ENCODE assay signal across 7 cellular contexts in the genomic region with DNA sequence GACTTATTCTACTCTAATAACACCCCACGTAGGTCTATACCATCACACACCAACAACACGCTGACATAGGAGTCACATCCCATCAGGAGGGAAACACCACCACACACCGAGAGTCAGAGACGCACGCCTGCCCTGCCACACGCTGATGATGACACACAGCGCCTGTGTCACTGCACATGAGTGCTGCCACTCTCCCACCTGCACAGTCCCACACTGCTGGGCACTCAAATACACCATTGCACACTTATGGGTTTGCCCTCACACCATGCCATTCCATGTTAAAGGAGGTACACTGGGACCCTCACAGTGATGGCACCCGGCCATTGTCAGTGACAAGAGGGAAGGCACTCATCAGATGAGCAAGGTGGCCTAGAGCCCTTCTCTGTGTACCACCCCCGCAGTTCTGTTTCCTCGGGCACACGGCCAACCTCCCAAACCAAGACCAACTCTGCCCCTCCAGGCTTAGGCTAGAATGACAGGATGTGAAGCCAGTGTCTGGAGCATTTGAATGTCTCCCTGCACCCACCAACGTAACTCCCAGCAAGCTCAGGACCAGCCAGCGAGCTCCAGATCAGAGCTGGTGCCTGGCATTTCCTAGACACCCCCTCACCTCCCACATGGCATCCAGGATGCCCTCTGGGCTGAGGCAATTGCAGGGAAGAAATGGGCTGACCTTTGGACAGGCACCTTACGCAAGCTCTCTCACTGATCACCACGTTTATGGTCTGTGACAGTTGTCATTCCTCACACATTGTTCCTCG. TPM values are rescaled to one million over a fixed set of nuclear protein-coding genes. Genes with fewer than 3 reads are reported as not detected.
DNase-seq lines count a peak whose midpoint lies in the region; ATAC-seq and TF ChIP-seq lines count a peak whose summit lies in the region.

No MANE protein-coding gene starts in this region.

- H3K27me3 ChIP-seq in IMR-90 (ENCODE audit: control insufficient read depth, insufficient read depth, low read length) (peaks cover 5% of the 10 kb centered on the region; the same call in 1 of the 2 replicates), RWPE2 (ENCODE audit: insufficient read depth, poor library complexity, severe bottlenecking) (peaks cover 36% of the 10 kb centered on the region)

- H2BK15ac ChIP-seq in IMR-90 (ENCODE audit: low read depth, low read length) = no peak overlapping the region

- H4K5ac ChIP-seq in IMR-90 (ENCODE audit: low read depth, low read length) = no peak overlapping the region

- no peaks in the 10 kb centered on the region for H3K9me3 ChIP-seq in IMR-90 (ENCODE audit: control insufficient read depth, insufficient read depth, low read length)
- H3K9me3 ChIP-seq in RWPE2 (ENCODE audit: severe bottlenecking) = no peaks in the 10 kb centered on the region

- TF ChIP-seq RAD21 in IMR-90 (IDR thresholded peaks at IDR 0.05; ENCODE audit: low read length) = 0 out of 2 replicates have a peak, but pooled peaks have one; percentile 7

- H2AK5ac ChIP-seq in IMR-90 (ENCODE audit: low read depth, low read length) = no peak overlapping the region

- H2AK9ac ChIP-seq in IMR-90 (replicated peaks; ENCODE audit: low read depth, low read length, poor library complexity) = no peak overlapping the region

- H3K27ac ChIP-seq in IMR-90 (ENCODE audit: insufficient read depth, low read length) (no peak overlapping the region), RWPE2 (ENCODE audit: poor library complexity, severe bottlenecking) (no peak overlapping the region)

- no peaks in the 10 kb centered on the region for H3K79me1 ChIP-seq in IMR-90 (ENCODE audit: low read depth in 1 of 2, low read length in 2 of 2)

- H3K18ac ChIP-seq in IMR-90 (ENCODE audit: low read depth, low read length) = no peak overlapping the region

- H4K8ac ChIP-seq in IMR-90 (ENCODE audit: low read depth in 2 of 2, low read length in 2 of 2) = no peak overlapping the region

- H4K20me1 ChIP-seq in IMR-90 (ENCODE audit: insufficient read depth, low read length) = no peaks in the 10 kb centered on the region

- no peak overlapping the region for H3K4me2 ChIP-seq in IMR-90 (ENCODE audit: low read depth, low read length)

- H3K9me1 ChIP-seq in IMR-90 (ENCODE audit: insufficient read depth, low read length) = no peaks in the 10 kb centered on the region

- H3K23ac ChIP-seq in IMR-90 (ENCODE audit: low read depth, low read length) = no peak overlapping the region

- H3K4me1 ChIP-seq in IMR-90 (ENCODE audit: control insufficient read depth, insufficient read depth, low read length) (peaks cover 2% of the 10 kb centered on the region; the same call in 1 of the 2 replicates), RWPE2 (ENCODE audit: insufficient read depth, poor library complexity, severe bottlenecking) (no peaks in the 10 kb centered on the region)

- no peak overlapping the region for H2BK5ac ChIP-seq in IMR-90 (ENCODE audit: low read depth, low read length, poor library complexity, severe bottlenecking)

- H2BK20ac ChIP-seq in IMR-90 (ENCODE audit: low read depth, low read length) = no peak overlapping the region

- no peak overlapping the region for H3K9ac ChIP-seq in IMR-90 (ENCODE audit: low read depth, low read length)

- intact Hi-C loops in IMR-90 (cut with micrococcal nuclease) = no loop called here
- intact Hi-C loops in cardiac septum (cut with DNase I) = no loop called here

- CTCF ChIA-PET in IMR-90 (lab: Yijun Ruan, JAX) = no interaction called here

- no peaks in the 10 kb centered on the region for H3K36me3 ChIP-seq in IMR-90 (ENCODE audit: control insufficient read depth, insufficient read depth, low read length)
- H3K36me3 ChIP-seq in RWPE2 (ENCODE audit: low read depth) = no peaks in the 10 kb centered on the region

- no TSS peak for BruUV-seq in IMR-90 (replicated peaks; lab: Mats Ljungman, UMichigan)

- TF ChIP-seq POLR2A in IMR-90 (IDR thresholded peaks at IDR 0.05; ENCODE audit: low read depth, low read length) = no peak

- in situ Hi-C loops in IMR-90 (cut with MboI; ENCODE audit: low sequenced_read_pairs) = no loop called here

- no peak overlapping the region for H4K91ac ChIP-seq in IMR-90 (ENCODE audit: insufficient read depth, low read depth, low read length)

- peak; percentile 42 for DNase-seq in ELR (ENCODE audit: low read depth)
- no peak for DNase-seq in IMR-90
- no peak for DNase-seq in RWPE2 (ENCODE audit: low spot score)
- DNase-seq in midbrain (lab: John Stamatoyannopoulos, UW) = peak; percentile 3
- DNase-seq in cardiac septum (ENCODE audit: low spot score) = no peak
- DNase-seq in inferior parietal cortex (ENCODE audit: extremely low spot score) = no peak

- dilution Hi-C loops in IMR-90 (cut with HindIII; ENCODE audit: low sequenced_read_pairs, unreplicated experiment) = no loop called here

- 65% methylated on average over 10 of the region's 16 CpGs; no CpG with 5 or more reads in 1 of the 2 experiments for WGBS in IMR-90 (ENCODE audit: extremely low coverage in 2 of 2, insufficient read length in 1 of 2), 2 experiments

- no peak overlapping the region for H2AFZ ChIP-seq in IMR-90 (replicated peaks; ENCODE audit: low read length, poor library complexity)

- no peak overlapping the region for H3K56ac ChIP-seq in IMR-90 (ENCODE audit: extremely low read depth, insufficient read depth, low read length)

- H3K14ac ChIP-seq in IMR-90 (replicated peaks; ENCODE audit: low read depth, low read length) = no peak overlapping the region

- no peak for TF ChIP-seq CTCF in IMR-90 (conservative IDR thresholded peaks at IDR 0.05; ENCODE audit: low read depth, low read length)
- peak; percentile 23 for TF ChIP-seq CTCF in RWPE2 (IDR thresholded peaks at IDR 0.05; ENCODE audit: poor library complexity, severe bottlenecking)

- no peak overlapping the region for H2BK120ac ChIP-seq in IMR-90 (ENCODE audit: low read depth, low read length)

- H3K4ac ChIP-seq in IMR-90 (ENCODE audit: low read depth, low read length) = no peak overlapping the region

- H3K4me3 ChIP-seq in IMR-90 (ENCODE audit: insufficient read depth, low read depth, low read length) (no peak overlapping the region), RWPE2 (ENCODE audit: severe bottlenecking) (no peak overlapping the region)

- POLR2A ChIA-PET in IMR-90 (lab: Charles Lee; ENCODE audit: unreplicated experiment) = no interaction called here

- no peak for ATAC-seq in IMR-90 (ENCODE audit: low read depth)
- peak; percentile 19; the same call in 1 of the 3 replicates for ATAC-seq in RWPE2 (ENCODE audit: low read depth)
- no peak for ATAC-seq in HG02973 (IDR thresholded peaks at IDR 0.05; ENCODE audit: unreplicated experiment)

TF ChIP-seq in IMR-90, 13 proteins besides CTCF, POLR2A, EP300 and RAD21:
- TF ChIP-seq MAZ (IDR thresholded peaks at IDR 0.05; ENCODE audit: borderline replicate concordance, low read depth, low read length) = no peak
- no peak for TF ChIP-seq BHLHE40 (IDR thresholded peaks at IDR 0.05; ENCODE audit: low read depth, low read length)
- TF ChIP-seq RFX5 (IDR thresholded peaks at IDR 0.05; ENCODE audit: low read depth, low read length) = no peak
- TF ChIP-seq FOS (IDR thresholded peaks at IDR 0.05; ENCODE audit: low read depth, low read length) = no peak
- no peak for TF ChIP-seq SMC3 (IDR thresholded peaks at IDR 0.05; ENCODE audit: low read depth, low read length)
- TF ChIP-seq, protein P1, sequence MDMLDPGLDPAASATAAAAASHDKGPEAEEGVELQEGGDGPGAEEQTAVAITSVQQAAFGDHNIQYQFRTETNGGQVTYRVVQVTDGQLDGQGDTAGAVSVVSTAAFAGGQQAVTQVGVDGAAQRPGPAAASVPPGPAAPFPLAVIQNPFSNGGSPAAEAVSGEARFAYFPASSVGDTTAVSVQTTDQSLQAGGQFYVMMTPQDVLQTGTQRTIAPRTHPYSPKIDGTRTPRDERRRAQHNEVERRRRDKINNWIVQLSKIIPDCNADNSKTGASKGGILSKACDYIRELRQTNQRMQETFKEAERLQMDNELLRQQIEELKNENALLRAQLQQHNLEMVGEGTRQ (IDR thresholded peaks at IDR 0.05; ENCODE audit: low read depth, low read length) = no peak
- TF ChIP-seq CHD1 (IDR thresholded peaks at IDR 0.05; ENCODE audit: low read depth, low read length) = no peak
- TF ChIP-seq, protein P2, sequence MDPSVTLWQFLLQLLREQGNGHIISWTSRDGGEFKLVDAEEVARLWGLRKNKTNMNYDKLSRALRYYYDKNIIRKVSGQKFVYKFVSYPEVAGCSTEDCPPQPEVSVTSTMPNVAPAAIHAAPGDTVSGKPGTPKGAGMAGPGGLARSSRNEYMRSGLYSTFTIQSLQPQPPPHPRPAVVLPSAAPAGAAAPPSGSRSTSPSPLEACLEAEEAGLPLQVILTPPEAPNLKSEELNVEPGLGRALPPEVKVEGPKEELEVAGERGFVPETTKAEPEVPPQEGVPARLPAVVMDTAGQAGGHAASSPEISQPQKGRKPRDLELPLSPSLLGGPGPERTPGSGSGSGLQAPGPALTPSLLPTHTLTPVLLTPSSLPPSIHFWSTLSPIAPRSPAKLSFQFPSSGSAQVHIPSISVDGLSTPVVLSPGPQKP (IDR thresholded peaks at IDR 0.05; ENCODE audit: borderline replicate concordance, low read depth, low read length) = no peak
- TF ChIP-seq MAFK (IDR thresholded peaks at IDR 0.05; ENCODE audit: low read depth, low read length) = no peak
- TF ChIP-seq NFE2L2 (IDR thresholded peaks at IDR 0.05; ENCODE audit: low read depth, low read length) = no peak
- TF ChIP-seq CEBPB (IDR thresholded peaks at IDR 0.05; ENCODE audit: low read depth, low read length) = no peak
- TF ChIP-seq RCOR1 (IDR thresholded peaks at IDR 0.05; ENCODE audit: insufficient replicate concordance, low read length) = no peak
- no peak for TF ChIP-seq MXI1 (IDR thresholded peaks at IDR 0.05; ENCODE audit: borderline replicate concordance, low read depth, low read length)
TF ChIP-seq in IMR-90: peak in this region for 0.

RNA-seq across cellular contexts. Expression of a gene that starts 3.6 kb away (rescaled TPM):
- total RNA-seq in IMR-90 (2012; rRNA removed) (not detected in 2 replicates), cardiac septum (not detected)
- polyA plus RNA-seq in IMR-90 (2012; rRNA removed) = not detected in 2 replicates
- polyA plus RNA-seq in IMR-90 (2012; cell fraction: cytosol; rRNA removed) = not detected in 2 replicates
- not detected in 2 replicates for polyA plus RNA-seq in IMR-90 (2012; cell fraction: nucleus; rRNA removed; ENCODE audit: low replicate concordance)

Comparison
In these comparisons a context has a peak if more than half of its experiments do, and no peak if none do; other contexts are left out.
1. DNase-seq: peak in ELR (single experiment) and midbrain (single experiment); none in IMR-90 (single experiment), RWPE2 (single experiment), cardiac septum (single experiment) and inferior parietal cortex (single experiment).